Comparison of ENCODE assay signal across 8 cellular contexts in genomic region chr16:10878328-10878643, GRCh38. TPM values are rescaled to one million over a fixed set of nuclear protein-coding genes. Genes with fewer than 3 reads are reported as not detected.
DNase-seq lines count a peak whose midpoint lies in the region; ATAC-seq and TF ChIP-seq lines count a peak whose summit lies in the region.

No MANE protein-coding gene starts in this region.

- H3K27me3 ChIP-seq in CD8-positive, alpha-beta memory T cell (ENCODE audit: insufficient read depth, low read length, poor library complexity, severe bottlenecking) = no peaks in the 10 kb centered on the region
- no peaks in the 10 kb centered on the region for H3K27me3 ChIP-seq in breast epithelium
- H3K27me3 ChIP-seq in neural progenitor cell = peaks cover 55% of the 10 kb centered on the region

- H3K9ac ChIP-seq in neural progenitor cell = no peak overlapping the region

- H3K36me3 ChIP-seq in CD8-positive, alpha-beta memory T cell (ENCODE audit: insufficient read depth, low read length) = no peaks in the 10 kb centered on the region
- no peaks in the 10 kb centered on the region for H3K36me3 ChIP-seq in breast epithelium
- no peaks in the 10 kb centered on the region for H3K36me3 ChIP-seq in neural progenitor cell

- TF ChIP-seq CTCF in breast epithelium (IDR thresholded peaks at IDR 0.05) (no peak), neural progenitor cell (IDR thresholded peaks at IDR 0.05) (no peak)

- intact Hi-C loops in breast epithelium (cut with DNase I; ENCODE audit: low total_unique reads) = no loop called here
- intact Hi-C loops in head of caudate nucleus (cut with DNase I) = no loop called here

- H3K27ac Mint-ChIP-seq in CD8-positive, alpha-beta memory T cell = peak overlapping the region in 5 of 8 donors; percentile 68 to 97 (median 74)
- no peak overlapping the region for H3K27ac Mint-ChIP-seq in neural progenitor cell

- H3K4me3 ChIP-seq in CD8-positive, alpha-beta memory T cell (ENCODE audit: low read length) = peak overlapping the region; percentile 65
- peak overlapping the region; percentile 56 to 68 (median 61) for H3K4me3 ChIP-seq in breast epithelium
- H3K4me3 ChIP-seq in neural progenitor cell = peak overlapping the region; percentile 35

- POLR2A ChIA-PET in CD8-positive, alpha-beta memory T cell (lab: Charles Lee) = interaction anchor here (0.6 to 1.8 kb wide), 3 partner anchors 9 to 1787 kb away, joined by 3 to 9 read pairs (median 4); partner anchors contain the start of gene HAPSTR1

- peaks cover 0 to 11% of the 10 kb centered on the region in 2 donors for H3K27me3 Mint-ChIP-seq in CD8-positive, alpha-beta memory T cell
- peaks cover 11% of the 10 kb centered on the region for H3K27me3 Mint-ChIP-seq in neural progenitor cell (ENCODE audit: insufficient read depth, low read depth)

- DNase-seq in CD8-positive, alpha-beta memory T cell = no peak
- DNase-seq in breast epithelium (ENCODE audit: low spot score in 2 of 2) = peak in 1 of 2 donors; percentile 51
- DNase-seq in neural progenitor cell (ENCODE audit: low spot score) = no peak
- DNase-seq in head of caudate nucleus = no peak
- no peak for DNase-seq in NCI-H510A treated with DMSO at 0.1 percent for 48 hours (lab: John Stamatoyannopoulos, UW)
- no peak for DNase-seq in amygdala (lab: John Stamatoyannopoulos, UW)
- DNase-seq in A172 (ENCODE audit: low spot score) = no peak

- peaks cover 37% of the 10 kb centered on the region for H3K4me1 ChIP-seq in CD8-positive, alpha-beta memory T cell (ENCODE audit: insufficient read depth, low read length)
- H3K4me1 ChIP-seq in breast epithelium (no peaks in the 10 kb centered on the region), neural progenitor cell (peaks cover 5% of the 10 kb centered on the region)

- H3K4me3 Mint-ChIP-seq in CD8-positive, alpha-beta memory T cell = peak overlapping the region; percentile 86 to 98 (median 94)
- H3K4me3 Mint-ChIP-seq in neural progenitor cell = no peak overlapping the region

- H3K9me3 Mint-ChIP-seq in CD8-positive, alpha-beta memory T cell = no peaks in the 10 kb centered on the region
- H3K9me3 Mint-ChIP-seq in neural progenitor cell = no peaks in the 10 kb centered on the region

- H3K4me2 ChIP-seq in neural progenitor cell = peak overlapping the region; percentile 72

- no peak for TF ChIP-seq POLR2A in breast epithelium (IDR thresholded peaks at IDR 0.05)

- H4K20me1 ChIP-seq in neural progenitor cell (ENCODE audit: low read depth) = no peaks in the 10 kb centered on the region

- H3K36me3 Mint-ChIP-seq in CD8-positive, alpha-beta memory T cell = peaks cover 0 to 4% (median 0%) of the 10 kb centered on the region in 3 donors
- no peaks in the 10 kb centered on the region for H3K36me3 Mint-ChIP-seq in neural progenitor cell

- ATAC-seq in HG03175 (IDR thresholded peaks at IDR 0.05; ENCODE audit: unreplicated experiment) = peak; percentile 18

- peaks cover 58 to 73% (median 65%) of the 10 kb centered on the region in 3 donors for H3K4me1 Mint-ChIP-seq in CD8-positive, alpha-beta memory T cell
- no peaks in the 10 kb centered on the region for H3K4me1 Mint-ChIP-seq in neural progenitor cell

- no peak overlapping the region for H3K27ac ChIP-seq in CD8-positive, alpha-beta memory T cell (ENCODE audit: low read depth, low read length)
- H3K27ac ChIP-seq in breast epithelium (peak overlapping the region in 1 of 2 donors; percentile 53), neural progenitor cell (no peak overlapping the region)

- CTCF ChIA-PET in CD8-positive, alpha-beta memory T cell (lab: Charles Lee) = interaction anchor here (0.6 to 1.4 kb wide), 5 partner anchors 10 to 368 kb away, joined by 3 to 5 read pairs (median 4); no protein-coding TSS in a partner anchor

- no peaks in the 10 kb centered on the region for H3K9me3 ChIP-seq in CD8-positive, alpha-beta memory T cell (ENCODE audit: low read length)
- H3K9me3 ChIP-seq in breast epithelium (no peaks in the 10 kb centered on the region), neural progenitor cell (ENCODE audit: low read depth) (no peaks in the 10 kb centered on the region)

- no peaks in the 10 kb centered on the region for H3K79me2 ChIP-seq in neural progenitor cell (ENCODE audit: low read depth)

- H2AFZ ChIP-seq in neural progenitor cell (replicated peaks) = no peak overlapping the region

- no peaks in the 10 kb centered on the region for H3F3A ChIP-seq in neural progenitor cell (ENCODE audit: low read depth)

RNA-seq across cellular contexts. Expression of gene CIITA, which starts 1.3 kb away (rescaled TPM):
- 10 to 100 TPM; 11.9 TPM for total RNA-seq in CD8-positive, alpha-beta memory T cell
- 2.8 TPM for polyA plus RNA-seq in CD8-positive, alpha-beta memory T cell
- total RNA-seq in breast epithelium (10 to 100 TPM in 2 of 3 donors, 1 to 10 TPM in 1; 5.6 to 14.6 (median 11.1) TPM), neural progenitor cell (ENCODE audit: low replicate concordance) (not detected in 2 replicates)
- 0.07 TPM in 1 of 2 replicates, not detected in the other for total RNA-seq in A172 (2014; rRNA removed; shearing (Covaris generic))

RNA-seq across cellular contexts. Expression of gene TVP23A, which starts 59.7 kb away (rescaled TPM):
- total RNA-seq in CD8-positive, alpha-beta memory T cell = not detected
- 0.26 TPM for polyA plus RNA-seq in CD8-positive, alpha-beta memory T cell
- total RNA-seq in breast epithelium (1 to 10 TPM in 1 of 3 donors, under 1 TPM in 1, not detected in 1; under 0.01 to 1.3 TPM), neural progenitor cell (ENCODE audit: low replicate concordance) (3.5 and 4.6 TPM in 2 replicates)
- total RNA-seq in A172 (2014; rRNA removed; shearing (Covaris generic)) = not detected in 2 replicates
